2 cellular contexts compared by ENCODE assay signal in the genomic region with DNA sequence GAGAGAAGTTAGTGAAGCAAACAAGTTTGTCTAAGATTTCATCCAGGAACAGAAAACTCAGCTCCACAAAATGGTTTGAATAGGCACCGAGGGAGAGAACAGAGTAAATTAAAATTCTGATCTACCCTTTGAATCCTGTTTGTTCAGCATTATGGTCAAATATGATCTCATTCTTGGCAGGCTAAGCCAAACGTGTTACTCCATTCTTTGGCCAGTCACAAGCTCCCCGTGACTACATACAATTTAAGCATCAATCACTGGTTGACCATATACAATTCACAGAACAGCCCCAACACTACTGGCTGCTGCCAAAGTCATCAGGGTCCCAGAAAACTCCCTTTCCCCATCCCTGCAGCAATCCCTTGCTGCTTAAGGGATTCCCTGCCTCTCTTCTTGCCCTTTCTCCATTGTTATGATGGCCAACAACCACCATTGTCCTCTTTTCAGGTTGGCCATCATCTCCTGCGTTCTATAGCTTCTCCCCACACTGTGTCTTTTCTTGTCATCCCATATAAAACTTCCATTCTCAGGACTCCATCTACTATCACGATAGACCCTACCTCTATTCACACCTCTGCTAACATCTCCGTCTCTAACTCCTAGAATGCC.
A peak's percentile ranks its signal among the peaks of the same experiment; 100 is the strongest.
TF ChIP-seq lines count a peak whose summit lies in the region.

No MANE protein-coding gene starts in this region.

TF ChIP-seq in HEK293, 187 proteins besides CTCF, POLR2A, EP300 and RAD21 (continued from another document):
- no peak; the same call in 1 of the 2 replicates for TF ChIP-seq ZNF394 (tag by site-specific recombination; IDR thresholded peaks at IDR 0.05; ENCODE audit: borderline replicate concordance)
- peak; percentile 64 for TF ChIP-seq PRDM4 (tag by site-specific recombination; IDR thresholded peaks at IDR 0.05)
- TF ChIP-seq ZNF600 (tag by site-specific recombination; IDR thresholded peaks at IDR 0.05): 0 out of 2 replicates have a peak, but pooled peaks have one; percentile 40
- TF ChIP-seq ZNF629 (tag by site-specific recombination; IDR thresholded peaks at IDR 0.05): peak; percentile 70
- no peak for TF ChIP-seq ZNF621 (tag by site-specific recombination; IDR thresholded peaks at IDR 0.05)
- TF ChIP-seq ZBTB20 (tag by site-specific recombination; IDR thresholded peaks at IDR 0.05): no peak
- TF ChIP-seq, protein P1, sequence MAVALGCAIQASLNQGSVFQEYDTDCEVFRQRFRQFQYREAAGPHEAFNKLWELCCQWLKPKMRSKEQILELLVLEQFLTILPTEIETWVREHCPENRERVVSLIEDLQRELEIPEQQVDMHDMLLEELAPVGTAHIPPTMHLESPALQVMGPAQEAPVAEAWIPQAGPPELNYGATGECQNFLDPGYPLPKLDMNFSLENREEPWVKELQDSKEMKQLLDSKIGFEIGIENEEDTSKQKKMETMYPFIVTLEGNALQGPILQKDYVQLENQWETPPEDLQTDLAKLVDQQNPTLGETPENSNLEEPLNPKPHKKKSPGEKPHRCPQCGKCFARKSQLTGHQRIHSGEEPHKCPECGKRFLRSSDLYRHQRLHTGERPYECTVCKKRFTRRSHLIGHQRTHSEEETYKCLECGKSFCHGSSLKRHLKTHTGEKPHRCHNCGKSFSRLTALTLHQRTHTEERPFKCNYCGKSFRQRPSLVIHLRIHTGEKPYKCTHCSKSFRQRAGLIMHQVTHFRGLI (tag by site-specific recombination; IDR thresholded peaks at IDR 0.05): peak; percentile 93
- peak; percentile 57; the same call in 1 of the 2 replicates for TF ChIP-seq ZEB2 (tag by site-specific recombination; IDR thresholded peaks at IDR 0.05)
- TF ChIP-seq ZNF660 (tag by site-specific recombination; IDR thresholded peaks at IDR 0.05): peak; percentile 40; the same call in 1 of the 2 replicates
- TF ChIP-seq ZNF202 (tag by site-specific recombination; IDR thresholded peaks at IDR 0.05; ENCODE audit: borderline replicate concordance): no peak

TF ChIP-seq in SK-N-SH treated with all-trans-retinoic acid at 6 μM for 48 hours, 23 proteins besides CTCF, POLR2A, EP300 and RAD21 (continued from another document):
- TF ChIP-seq POU6F1 (CRISPR knock-in tag; IDR thresholded peaks at IDR 0.05; ENCODE audit: borderline replicate concordance, low read depth) (no peak), RARB (CRISPR knock-in tag; IDR thresholded peaks at IDR 0.05) (no peak), SNAI2 (CRISPR knock-in tag; IDR thresholded peaks at IDR 0.05) (no peak), OSR1 (CRISPR knock-in tag; IDR thresholded peaks at IDR 0.05) (no peak), TSHZ2 (CRISPR knock-in tag; IDR thresholded peaks at IDR 0.05) (no peak), TCF4 (CRISPR knock-in tag; IDR thresholded peaks at IDR 0.05; ENCODE audit: borderline replicate concordance) (no peak), TOX (CRISPR knock-in tag; IDR thresholded peaks at IDR 0.05; ENCODE audit: borderline replicate concordance) (no peak), CREB5 (CRISPR knock-in tag; IDR thresholded peaks at IDR 0.05; ENCODE audit: low read depth) (no peak), ZFP30 (CRISPR knock-in tag; IDR thresholded peaks at IDR 0.05) (no peak), ESRRG (CRISPR knock-in tag; IDR thresholded peaks at IDR 0.05) (no peak)
